In the genomic region with DNA sequence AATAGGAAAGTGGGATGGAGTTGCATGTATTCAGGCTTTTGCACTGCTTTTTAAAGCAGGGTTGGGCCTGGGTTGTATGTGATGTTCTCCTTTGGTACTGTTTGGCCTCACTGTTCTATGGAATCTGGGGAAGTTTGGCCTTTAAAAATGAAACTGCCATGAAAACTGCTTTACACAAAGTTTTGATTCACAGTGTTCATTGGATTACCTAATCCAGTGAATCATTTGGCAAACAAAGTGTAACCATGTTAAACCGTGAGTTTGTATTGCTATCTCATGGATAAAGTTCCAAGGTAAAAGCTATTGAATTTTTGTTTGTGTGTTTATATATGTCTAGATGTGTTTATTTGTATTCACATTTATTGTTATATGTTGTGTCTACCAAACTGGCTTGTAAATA, we compare ENCODE assay signal across 26 cellular contexts.
"Had no signal": no experiment of that assay in that cellular context is flagged by ENCODE, and none has a peak within 500 bp of the region (broad histone marks: within the 10 kb centered on the region; RNA-seq: fewer than 3 reads in every experiment).

No MANE protein-coding gene starts in this region.

- H3K4me1 Mint-ChIP-seq: naive thymus-derived CD8-positive, alpha-beta T cell; nephron progenitor cell; stimulated activated memory B cell treated with anti-CD40 and anti-IgM and Interleukin-4, amounts not matched to agents 10 μg/mL and 1 μg/mL and 100 μg/mL, for 72 hours had no signal

- H3K4me3 ChIP-seq: colonic mucosa, esophagus squamous epithelium, heart right ventricle, left ventricle myocardium inferior, lower lobe of right lung, prostate gland, right atrium auricular region, sigmoid colon, testis, tibial artery had no signal

- FAIRE-seq: endothelial cell of umbilical vein, islet of Langerhans had no signal

- H3K27me3 ChIP-seq: colonic mucosa, esophagus squamous epithelium, heart right ventricle, right atrium auricular region, sigmoid colon, testis, tibial artery had no signal

- H3K27me3 Mint-ChIP-seq: naive thymus-derived CD8-positive, alpha-beta T cell; stimulated activated memory B cell treated with anti-CD40 and anti-IgM and Interleukin-4, amounts not matched to agents 10 μg/mL and 1 μg/mL and 100 μg/mL, for 72 hours; type B pancreatic cell had no signal

- DNase-seq: colonic mucosa; dermis blood vessel endothelial cell; effector memory CD4-positive, alpha-beta T cell; esophagus squamous epithelium; foreskin melanocyte; glutamatergic neuron; heart right ventricle; hippocampal formation; left cardiac atrium; left ventricle myocardium inferior; lower lobe of right lung; naive thymus-derived CD8-positive, alpha-beta T cell; nephron progenitor cell; nucleus accumbens; sigmoid colon; stimulated activated CD4-positive, alpha-beta T cell treated with anti-CD3 and anti-CD28 coated beads, Interleukin-4, amount 100 ng/mL, for 4 hours; stimulated activated naive CD8-positive, alpha-beta T cell treated with anti-CD3 and anti-CD28 coated beads, Interleukin-15, Interleukin-2, amounts not matched to agents 100 U/mL and 50 U/mL, for 24 hours; substantia nigra; testis; tibial artery had no signal

- H3K36me3 ChIP-seq: colonic mucosa, esophagus squamous epithelium, heart right ventricle, left ventricle myocardium inferior, lower lobe of right lung, prostate gland, right atrium auricular region, sigmoid colon, tibial artery had no signal

- H3K27ac Mint-ChIP-seq: naive thymus-derived CD8-positive, alpha-beta T cell; nephron progenitor cell; stimulated activated memory B cell treated with anti-CD40 and anti-IgM and Interleukin-4, amounts not matched to agents 10 μg/mL and 1 μg/mL and 100 μg/mL, for 72 hours; type B pancreatic cell had no signal

- H3K9me3 Mint-ChIP-seq: type B pancreatic cell had no signal

- H3K36me3 Mint-ChIP-seq: naive thymus-derived CD8-positive, alpha-beta T cell; stimulated activated memory B cell treated with anti-CD40 and anti-IgM and Interleukin-4, amounts not matched to agents 10 μg/mL and 1 μg/mL and 100 μg/mL, for 72 hours; type B pancreatic cell had no signal

- H3K4me3 Mint-ChIP-seq: naive thymus-derived CD8-positive, alpha-beta T cell; nephron progenitor cell; stimulated activated memory B cell treated with anti-CD40 and anti-IgM and Interleukin-4, amounts not matched to agents 10 μg/mL and 1 μg/mL and 100 μg/mL, for 72 hours; type B pancreatic cell had no signal
